In genomic region chr16:27286446-27286845, GRCh38 we compare ENCODE assay signal across 9 cellular contexts. TPM values are rescaled to one million over a fixed set of nuclear protein-coding genes. Genes with fewer than 3 reads are reported as not detected.
DNase-seq lines count a peak whose midpoint lies in the region; ATAC-seq lines count a peak whose summit lies in the region.
"Had no signal": no experiment of that assay in that cellular context is flagged by ENCODE, and none has a peak within 500 bp of the region (broad histone marks: within the 10 kb centered on the region; RNA-seq: fewer than 3 reads in every experiment).

No MANE protein-coding gene starts in this region.

- H3K27ac Mint-ChIP-seq in activated naive CD8-positive, alpha-beta T cell treated with anti-CD3 and anti-CD28 coated beads, Interleukin-2, amount 50 U/mL, for 24 hours, result peak overlapping the region; percentile 1
- H3K27ac Mint-ChIP-seq in activated naive CD8-positive, alpha-beta T cell treated with anti-CD3 and anti-CD28 coated beads for 36 hours, result no peak overlapping the region

- no peak for DNase-seq in activated naive CD8-positive, alpha-beta T cell treated with anti-CD3 and anti-CD28 coated beads, Interleukin-2, amount 50 U/mL, for 24 hours
- DNase-seq in activated naive CD8-positive, alpha-beta T cell treated with anti-CD3 and anti-CD28 coated beads for 36 hours, result no peak
- DNase-seq in brain pericyte (ENCODE audit: low read depth, low spot score) (peak; percentile 54), left lobe of liver (ENCODE audit: low spot score) (peak; percentile 35), aorta (peak in 1 of 2 donors; percentile 67), SHP77 treated with DMSO at 0.1 percent for 48 hours (lab: John Stamatoyannopoulos, UW) (no peak)
- DNase-seq: NCI-H774 had no signal

- no peak overlapping the region for H3K4me3 Mint-ChIP-seq in activated naive CD8-positive, alpha-beta T cell treated with anti-CD3 and anti-CD28 coated beads, Interleukin-2, amount 50 U/mL, for 24 hours
- no peak overlapping the region for H3K4me3 Mint-ChIP-seq in activated naive CD8-positive, alpha-beta T cell treated with anti-CD3 and anti-CD28 coated beads for 36 hours

- H3K36me3 ChIP-seq in aorta (ENCODE audit: control insufficient read depth in 1 of 2, insufficient read depth in 2 of 2, low read length in 1 of 2), result no peaks in the 10 kb centered on the region

- intact Hi-C loops in aorta (cut with DNase I), result no loop called here

- peaks cover 74% of the 10 kb centered on the region for H3K4me1 Mint-ChIP-seq in activated naive CD8-positive, alpha-beta T cell treated with anti-CD3 and anti-CD28 coated beads, Interleukin-2, amount 50 U/mL, for 24 hours
- H3K4me1 Mint-ChIP-seq in activated naive CD8-positive, alpha-beta T cell treated with anti-CD3 and anti-CD28 coated beads for 36 hours, result peaks cover 49% of the 10 kb centered on the region

- WGBS in aorta, 2 donors, result 5 to 6% methylated on average over 4 of the region's 4 CpGs

- no peaks in the 10 kb centered on the region for H3K9me3 ChIP-seq in aorta (ENCODE audit: control insufficient read depth, low read length)

- no peaks in the 10 kb centered on the region for H3K27me3 Mint-ChIP-seq in activated naive CD8-positive, alpha-beta T cell treated with anti-CD3 and anti-CD28 coated beads, Interleukin-2, amount 50 U/mL, for 24 hours
- H3K27me3 Mint-ChIP-seq in activated naive CD8-positive, alpha-beta T cell treated with anti-CD3 and anti-CD28 coated beads for 36 hours, result no peaks in the 10 kb centered on the region

- no peaks in the 10 kb centered on the region for H3K27me3 ChIP-seq in aorta (ENCODE audit: control insufficient read depth in 1 of 2, insufficient read depth in 2 of 2, low read length in 1 of 2)

- H3K4me1 ChIP-seq in aorta (ENCODE audit: control insufficient read depth in 1 of 2, insufficient read depth in 2 of 2, low read length in 2 of 2), result peaks cover 0 to 3% of the 10 kb centered on the region in 2 donors

- H3K36me3 Mint-ChIP-seq in activated naive CD8-positive, alpha-beta T cell treated with anti-CD3 and anti-CD28 coated beads, Interleukin-2, amount 50 U/mL, for 24 hours (ENCODE audit: low read depth), result no peaks in the 10 kb centered on the region
- H3K36me3 Mint-ChIP-seq in activated naive CD8-positive, alpha-beta T cell treated with anti-CD3 and anti-CD28 coated beads for 36 hours, result peaks cover 3% of the 10 kb centered on the region

- H3K9me3 Mint-ChIP-seq in activated naive CD8-positive, alpha-beta T cell treated with anti-CD3 and anti-CD28 coated beads, Interleukin-2, amount 50 U/mL, for 24 hours, result peaks cover 6% of the 10 kb centered on the region
- peaks cover 4% of the 10 kb centered on the region for H3K9me3 Mint-ChIP-seq in activated naive CD8-positive, alpha-beta T cell treated with anti-CD3 and anti-CD28 coated beads for 36 hours

- peak overlapping the region in 1 of 2 donors; percentile 62 for H3K27ac ChIP-seq in aorta (ENCODE audit: low read depth in 1 of 2, low read length in 2 of 2)

- H3K4me3 ChIP-seq in aorta (ENCODE audit: low read length in 2 of 2), result no peak overlapping the region

- ATAC-seq in activated naive CD8-positive, alpha-beta T cell treated with anti-CD3 and anti-CD28 coated beads, Interleukin-2, amount 50 U/mL, for 24 hours, result no peak
- ATAC-seq in left lobe of liver, result peak; percentile 31
- peak; percentile 81 for ATAC-seq in aorta (ENCODE audit: low FRiP score)
- no peak for ATAC-seq in HG03039 (IDR thresholded peaks at IDR 0.05; ENCODE audit: unreplicated experiment)
- no peak for ATAC-seq in GM21737 (IDR thresholded peaks at IDR 0.05; ENCODE audit: unreplicated experiment)

RNA-seq across cellular contexts. Expression of gene NSMCE1, which starts 17.9 kb away (rescaled TPM):
- total RNA-seq in activated naive CD8-positive, alpha-beta T cell treated with anti-CD3 and anti-CD28 coated beads for 36 hours, result 100 to 1,000 TPM; 133 to 146 TPM
- total RNA-seq in left lobe of liver, result 27.9 TPM
- total RNA-seq in aorta, result 10 to 100 TPM; 34.6 to 39.1 TPM
- 10 to 100 TPM; 71.0 to 74.2 TPM for polyA plus RNA-seq in aorta

RNA-seq across cellular contexts. Expression of gene IL4R, which starts 27.3 kb away (rescaled TPM):
- 100 to 1,000 TPM; 183 to 190 TPM for total RNA-seq in activated naive CD8-positive, alpha-beta T cell treated with anti-CD3 and anti-CD28 coated beads for 36 hours
- 51.4 TPM for total RNA-seq in left lobe of liver
- total RNA-seq in aorta, result 100 to 1,000 TPM in 1 of 2 donors, 10 to 100 TPM in 1; 91.7 to 138 TPM
- 10 to 100 TPM in 1 of 2 donors, 1 to 10 TPM in 1; 7.5 to 50.7 TPM for polyA plus RNA-seq in aorta

Comparison
In these comparisons a context has a peak if more than half of its experiments do, and no peak if none do; other contexts are left out.
1. ATAC-seq: peak in left lobe of liver (single experiment) and aorta (single experiment); none in activated naive CD8-positive, alpha-beta T cell treated with anti-CD3 and anti-CD28 coated beads, Interleukin-2, amount 50 U/mL, for 24 hours (single experiment), HG03039 (single experiment) and GM21737 (single experiment).
2. DNase-seq: peak in brain pericyte (single experiment) and left lobe of liver (single experiment); none in activated naive CD8-positive, alpha-beta T cell treated with anti-CD3 and anti-CD28 coated beads, Interleukin-2, amount 50 U/mL, for 24 hours (single experiment), activated naive CD8-positive, alpha-beta T cell treated with anti-CD3 and anti-CD28 coated beads for 36 hours (single experiment) and SHP77 treated with DMSO at 0.1 percent for 48 hours (single experiment).